In genomic region chr3:189324538-189325138, GRCh38 we compare ENCODE assay signal across 1 cellular context.
TF ChIP-seq lines count a peak whose summit lies in the region.

No MANE protein-coding gene starts in this region.

TF ChIP-seq in HepG2, 621 proteins besides CTCF, POLR2A, EP300 and RAD21 (continued from another document and continues in another):
- TF ChIP-seq ARID5B (CRISPR knock-in tag; IDR thresholded peaks at IDR 0.05) (peak; percentile 85), ZFY (CRISPR knock-in tag; IDR thresholded peaks at IDR 0.05) (no peak), ZNF296 (CRISPR knock-in tag; conservative IDR thresholded peaks at IDR 0.05) (no peak), HDAC2 (CRISPR knock-in tag; IDR thresholded peaks at IDR 0.05) (0 out of 2 replicates have a peak, but pooled peaks have one; percentile 47), SOX5 (CRISPR knock-in tag; IDR thresholded peaks at IDR 0.05; ENCODE audit: borderline replicate concordance) (peak; percentile 54; the same call in 1 of the 2 replicates), CREM (IDR thresholded peaks at IDR 0.05) (peak; percentile 34; the same call in 1 of the 2 replicates), CREM (CRISPR knock-in tag; IDR thresholded peaks at IDR 0.05) (no peak), ZSCAN9 (CRISPR knock-in tag; IDR thresholded peaks at IDR 0.05; ENCODE audit: borderline replicate concordance) (0 out of 2 replicates have a peak, but pooled peaks have one; percentile 43), GABPB1 (CRISPR knock-in tag; IDR thresholded peaks at IDR 0.05) (peak; percentile 50; the same call in 1 of the 2 replicates), TRIM24 (CRISPR knock-in tag; IDR thresholded peaks at IDR 0.05) (0 out of 2 replicates have a peak, but pooled peaks have one; percentile 38), ZNF441 (CRISPR knock-in tag; IDR thresholded peaks at IDR 0.05; ENCODE audit: borderline replicate concordance) (no peak), NFATC3 (CRISPR knock-in tag; IDR thresholded peaks at IDR 0.05) (no peak), MXI1 (IDR thresholded peaks at IDR 0.05; ENCODE audit: borderline replicate concordance, low read depth, low read length) (peak; percentile 35; the same call in 1 of the 3 replicates), SOX13 (IDR thresholded peaks at IDR 0.05) (no peak), SOX13 (CRISPR knock-in tag; conservative IDR thresholded peaks at IDR 0.05 in 1 of 2, IDR thresholded peaks at IDR 0.05 in 1 of 2) (peak in 1 of 2 experiments; percentile 55; a peak in 1 of 4 replicates), MED1 (CRISPR knock-in tag; IDR thresholded peaks at IDR 0.05) (0 out of 2 replicates have a peak, but pooled peaks have one; percentile 23), POLR2AphosphoS5 (IDR thresholded peaks at IDR 0.05; ENCODE audit: low read depth, low read length) (no peak), KDM6A (CRISPR knock-in tag; IDR thresholded peaks at IDR 0.05; ENCODE audit: low read depth) (0 out of 2 replicates have a peak, but pooled peaks have one; percentile 14), MXD4 (CRISPR knock-in tag; IDR thresholded peaks at IDR 0.05) (no peak), HNF1B (CRISPR knock-in tag; IDR thresholded peaks at IDR 0.05) (no peak), PHB2 (IDR thresholded peaks at IDR 0.05; ENCODE audit: partially characterized antibody) (no peak), NFYC (CRISPR knock-in tag; IDR thresholded peaks at IDR 0.05) (0 out of 2 replicates have a peak, but pooled peaks have one; percentile 20), FOXA1 (IDR thresholded peaks at IDR 0.05) (no peak), FOXA1 (CRISPR knock-in tag; IDR thresholded peaks at IDR 0.05) (peak; percentile 62), TCF7 (IDR thresholded peaks at IDR 0.05; ENCODE audit: low read depth) (peak; percentile 61), ZNF282 (IDR thresholded peaks at IDR 0.05; ENCODE audit: partially characterized antibody) (no peak), ZFX (CRISPR knock-in tag; IDR thresholded peaks at IDR 0.05; ENCODE audit: low read depth) (peak; percentile 41; the same call in 1 of the 2 replicates), ZNF275 (CRISPR knock-in tag; IDR thresholded peaks at IDR 0.05; ENCODE audit: borderline replicate concordance) (no peak), ZNF720 (CRISPR knock-in tag; IDR thresholded peaks at IDR 0.05) (no peak), ZNF264 (CRISPR knock-in tag; IDR thresholded peaks at IDR 0.05) (peak; percentile 80; the same call in 1 of the 2 replicates), ELF3 (CRISPR knock-in tag; IDR thresholded peaks at IDR 0.05) (peak; percentile 81; the same call in 1 of the 2 replicates), RARA (CRISPR knock-in tag; IDR thresholded peaks at IDR 0.05) (peak; percentile 57), SOX6 (IDR thresholded peaks at IDR 0.05) (no peak), SOX6 (CRISPR knock-in tag; IDR thresholded peaks at IDR 0.05) (peak; percentile 19; the same call in 1 of the 2 replicates), ZNF614 (CRISPR knock-in tag; IDR thresholded peaks at IDR 0.05; ENCODE audit: borderline replicate concordance) (0 out of 2 replicates have a peak, but pooled peaks have one; percentile 55), ISL2 (CRISPR knock-in tag; IDR thresholded peaks at IDR 0.05) (0 out of 2 replicates have a peak, but pooled peaks have one; percentile 31), GABPA (IDR thresholded peaks at IDR 0.05; ENCODE audit: low read depth, low read length) (no peak), GABPA (CRISPR knock-in tag; IDR thresholded peaks at IDR 0.05; ENCODE audit: low read depth) (peak; percentile 59), RXRB (CRISPR knock-in tag; IDR thresholded peaks at IDR 0.05; ENCODE audit: borderline replicate concordance) (peak; percentile 33; the same call in 1 of the 2 replicates), NR2F1 (CRISPR knock-in tag; IDR thresholded peaks at IDR 0.05) (peak in 1 of 2 experiments; percentile 38; a peak in 1 of 4 replicates), TBL1XR1 (IDR thresholded peaks at IDR 0.05; ENCODE audit: borderline replicate concordance, low read length, partially characterized antibody) (peak; percentile 16), ZSCAN12 (CRISPR knock-in tag; IDR thresholded peaks at IDR 0.05) (no peak), GATAD2A (CRISPR knock-in tag; IDR thresholded peaks at IDR 0.05) (peak; percentile 57), ETV5 (CRISPR knock-in tag; IDR thresholded peaks at IDR 0.05; ENCODE audit: borderline replicate concordance) (peak; percentile 87; the same call in 1 of the 2 replicates), ZNF160 (CRISPR knock-in tag; IDR thresholded peaks at IDR 0.05) (no peak), NCOA2 (CRISPR knock-in tag; IDR thresholded peaks at IDR 0.05) (peak; percentile 30; the same call in 1 of the 2 replicates), MIER3 (CRISPR knock-in tag; IDR thresholded peaks at IDR 0.05; ENCODE audit: borderline replicate concordance) (no peak), ZNF652 (CRISPR knock-in tag; IDR thresholded peaks at IDR 0.05; ENCODE audit: borderline replicate concordance, low read depth) (peak; percentile 24; the same call in 1 of the 2 replicates), ZNF431 (CRISPR knock-in tag; IDR thresholded peaks at IDR 0.05; ENCODE audit: borderline replicate concordance, low read depth) (peak; percentile 84)
- TF ChIP-seq, protein P1, sequence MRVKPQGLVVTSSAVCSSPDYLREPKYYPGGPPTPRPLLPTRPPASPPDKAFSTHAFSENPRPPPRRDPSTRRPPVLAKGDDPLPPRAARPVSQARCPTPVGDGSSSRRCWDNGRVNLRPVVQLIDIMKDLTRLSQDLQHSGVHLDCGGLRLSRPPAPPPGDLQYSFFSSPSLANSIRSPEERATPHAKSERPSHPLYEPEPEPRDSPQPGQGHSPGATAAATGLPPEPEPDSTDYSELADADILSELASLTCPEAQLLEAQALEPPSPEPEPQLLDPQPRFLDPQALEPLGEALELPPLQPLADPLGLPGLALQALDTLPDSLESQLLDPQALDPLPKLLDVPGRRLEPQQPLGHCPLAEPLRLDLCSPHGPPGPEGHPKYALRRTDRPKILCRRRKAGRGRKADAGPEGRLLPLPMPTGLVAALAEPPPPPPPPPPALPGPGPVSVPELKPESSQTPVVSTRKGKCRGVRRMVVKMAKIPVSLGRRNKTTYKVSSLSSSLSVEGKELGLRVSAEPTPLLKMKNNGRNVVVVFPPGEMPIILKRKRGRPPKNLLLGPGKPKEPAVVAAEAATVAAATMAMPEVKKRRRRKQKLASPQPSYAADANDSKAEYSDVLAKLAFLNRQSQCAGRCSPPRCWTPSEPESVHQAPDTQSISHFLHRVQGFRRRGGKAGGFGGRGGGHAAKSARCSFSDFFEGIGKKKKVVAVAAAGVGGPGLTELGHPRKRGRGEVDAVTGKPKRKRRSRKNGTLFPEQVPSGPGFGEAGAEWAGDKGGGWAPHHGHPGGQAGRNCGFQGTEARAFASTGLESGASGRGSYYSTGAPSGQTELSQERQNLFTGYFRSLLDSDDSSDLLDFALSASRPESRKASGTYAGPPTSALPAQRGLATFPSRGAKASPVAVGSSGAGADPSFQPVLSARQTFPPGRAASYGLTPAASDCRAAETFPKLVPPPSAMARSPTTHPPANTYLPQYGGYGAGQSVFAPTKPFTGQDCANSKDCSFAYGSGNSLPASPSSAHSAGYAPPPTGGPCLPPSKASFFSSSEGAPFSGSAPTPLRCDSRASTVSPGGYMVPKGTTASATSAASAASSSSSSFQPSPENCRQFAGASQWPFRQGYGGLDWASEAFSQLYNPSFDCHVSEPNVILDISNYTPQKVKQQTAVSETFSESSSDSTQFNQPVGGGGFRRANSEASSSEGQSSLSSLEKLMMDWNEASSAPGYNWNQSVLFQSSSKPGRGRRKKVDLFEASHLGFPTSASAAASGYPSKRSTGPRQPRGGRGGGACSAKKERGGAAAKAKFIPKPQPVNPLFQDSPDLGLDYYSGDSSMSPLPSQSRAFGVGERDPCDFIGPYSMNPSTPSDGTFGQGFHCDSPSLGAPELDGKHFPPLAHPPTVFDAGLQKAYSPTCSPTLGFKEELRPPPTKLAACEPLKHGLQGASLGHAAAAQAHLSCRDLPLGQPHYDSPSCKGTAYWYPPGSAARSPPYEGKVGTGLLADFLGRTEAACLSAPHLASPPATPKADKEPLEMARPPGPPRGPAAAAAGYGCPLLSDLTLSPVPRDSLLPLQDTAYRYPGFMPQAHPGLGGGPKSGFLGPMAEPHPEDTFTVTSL (CRISPR knock-in tag; IDR thresholded peaks at IDR 0.05; ENCODE audit: borderline replicate concordance) = peak; percentile 45; the same call in 1 of the 2 replicates
- TF ChIP-seq, protein P2, sequence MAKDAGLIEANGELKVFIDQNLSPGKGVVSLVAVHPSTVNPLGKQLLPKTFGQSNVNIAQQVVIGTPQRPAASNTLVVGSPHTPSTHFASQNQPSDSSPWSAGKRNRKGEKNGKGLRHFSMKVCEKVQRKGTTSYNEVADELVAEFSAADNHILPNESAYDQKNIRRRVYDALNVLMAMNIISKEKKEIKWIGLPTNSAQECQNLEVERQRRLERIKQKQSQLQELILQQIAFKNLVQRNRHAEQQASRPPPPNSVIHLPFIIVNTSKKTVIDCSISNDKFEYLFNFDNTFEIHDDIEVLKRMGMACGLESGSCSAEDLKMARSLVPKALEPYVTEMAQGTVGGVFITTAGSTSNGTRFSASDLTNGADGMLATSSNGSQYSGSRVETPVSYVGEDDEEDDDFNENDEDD (CRISPR knock-in tag; IDR thresholded peaks at IDR 0.05; ENCODE audit: borderline replicate concordance) = 0 out of 2 replicates have a peak, but pooled peaks have one; percentile 19
- TF ChIP-seq, protein P3, sequence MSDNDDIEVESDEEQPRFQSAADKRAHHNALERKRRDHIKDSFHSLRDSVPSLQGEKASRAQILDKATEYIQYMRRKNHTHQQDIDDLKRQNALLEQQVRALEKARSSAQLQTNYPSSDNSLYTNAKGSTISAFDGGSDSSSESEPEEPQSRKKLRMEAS (IDR thresholded peaks at IDR 0.05) = peak; percentile 48; the same call in 1 of the 2 replicates
- TF ChIP-seq, protein P4, sequence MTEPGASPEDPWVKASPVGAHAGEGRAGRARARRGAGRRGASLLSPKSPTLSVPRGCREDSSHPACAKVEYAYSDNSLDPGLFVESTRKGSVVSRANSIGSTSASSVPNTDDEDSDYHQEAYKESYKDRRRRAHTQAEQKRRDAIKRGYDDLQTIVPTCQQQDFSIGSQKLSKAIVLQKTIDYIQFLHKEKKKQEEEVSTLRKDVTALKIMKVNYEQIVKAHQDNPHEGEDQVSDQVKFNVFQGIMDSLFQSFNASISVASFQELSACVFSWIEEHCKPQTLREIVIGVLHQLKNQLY (CRISPR knock-in tag; IDR thresholded peaks at IDR 0.05) = peak; percentile 64; the same call in 1 of the 2 replicates
- TF ChIP-seq, protein P5, sequence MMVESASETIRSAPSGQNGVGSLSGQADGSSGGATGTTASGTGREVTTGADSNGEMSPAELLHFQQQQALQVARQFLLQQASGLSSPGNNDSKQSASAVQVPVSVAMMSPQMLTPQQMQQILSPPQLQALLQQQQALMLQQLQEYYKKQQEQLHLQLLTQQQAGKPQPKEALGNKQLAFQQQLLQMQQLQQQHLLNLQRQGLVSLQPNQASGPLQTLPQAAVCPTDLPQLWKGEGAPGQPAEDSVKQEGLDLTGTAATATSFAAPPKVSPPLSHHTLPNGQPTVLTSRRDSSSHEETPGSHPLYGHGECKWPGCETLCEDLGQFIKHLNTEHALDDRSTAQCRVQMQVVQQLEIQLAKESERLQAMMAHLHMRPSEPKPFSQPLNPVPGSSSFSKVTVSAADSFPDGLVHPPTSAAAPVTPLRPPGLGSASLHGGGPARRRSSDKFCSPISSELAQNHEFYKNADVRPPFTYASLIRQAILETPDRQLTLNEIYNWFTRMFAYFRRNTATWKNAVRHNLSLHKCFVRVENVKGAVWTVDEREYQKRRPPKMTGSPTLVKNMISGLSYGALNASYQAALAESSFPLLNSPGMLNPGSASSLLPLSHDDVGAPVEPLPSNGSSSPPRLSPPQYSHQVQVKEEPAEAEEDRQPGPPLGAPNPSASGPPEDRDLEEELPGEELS (CRISPR knock-in tag; IDR thresholded peaks at IDR 0.05) = peak; percentile 65; the same call in 1 of the 2 replicates
